Comparison of ENCODE assay signal across 1 cellular context in genomic region chr11:88469828-88470227, GRCh38.
TF ChIP-seq lines count a peak whose summit lies in the region.

No MANE protein-coding gene starts in this region.

TF ChIP-seq in IMR-90, 13 proteins besides CTCF, POLR2A, EP300 and RAD21 (continued from another document):
- TF ChIP-seq, protein P1, sequence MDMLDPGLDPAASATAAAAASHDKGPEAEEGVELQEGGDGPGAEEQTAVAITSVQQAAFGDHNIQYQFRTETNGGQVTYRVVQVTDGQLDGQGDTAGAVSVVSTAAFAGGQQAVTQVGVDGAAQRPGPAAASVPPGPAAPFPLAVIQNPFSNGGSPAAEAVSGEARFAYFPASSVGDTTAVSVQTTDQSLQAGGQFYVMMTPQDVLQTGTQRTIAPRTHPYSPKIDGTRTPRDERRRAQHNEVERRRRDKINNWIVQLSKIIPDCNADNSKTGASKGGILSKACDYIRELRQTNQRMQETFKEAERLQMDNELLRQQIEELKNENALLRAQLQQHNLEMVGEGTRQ (IDR thresholded peaks at IDR 0.05; ENCODE audit: low read depth, low read length): no peak
